ENCODE assay signal across 8 cellular contexts in genomic region chr15:51681303-51681963, GRCh38. TPM values are rescaled to one million over a fixed set of nuclear protein-coding genes. Genes with fewer than 3 reads are reported as not detected.
DNase-seq lines count a peak whose midpoint lies in the region; ATAC-seq lines count a peak whose summit lies in the region.

Gene SCG3 (plus strand): TSS chr15:51681503. CDS start chr15:51681756, 253 bp downstream.

- H3K27ac Mint-ChIP-seq in immature natural killer cell: no peak within 1 kb of the TSS

- H3K27me3 Mint-ChIP-seq in immature natural killer cell (ENCODE audit: low read depth in 3 of 3): peaks cover 12 to 19% (median 14%) of the 10 kb centered on the region in 3 donors

- peak; percentile 64 for DNase-seq in GM03348 (ENCODE audit: low spot score)
- DNase-seq in NCI-H1930 (lab: John Stamatoyannopoulos, UW): peak; percentile 53 to 59
- peak; percentile 63 for DNase-seq in activated CD4-positive, CD25-positive, alpha-beta regulatory T cell treated with anti-CD3 and anti-CD28 coated beads, Interleukin-2, amount 50 U/mL, for 72 hours
- peak; percentile 31 for DNase-seq in central memory CD4-positive, alpha-beta T cell
- peak; percentile 23 to 26 (median 24) for DNase-seq in immature natural killer cell

- H3K9ac ChIP-seq in skeletal muscle satellite cell (ENCODE audit: low read depth, low read length): no peak within 1 kb of the TSS

- H3K4me3 Mint-ChIP-seq in immature natural killer cell: peak within 1 kb of the TSS in 1 of 5 donors; percentile 12

- peaks cover 0 to 2% of the 10 kb centered on the region in 2 donors for H3K4me1 Mint-ChIP-seq in immature natural killer cell

- no peaks in the 10 kb centered on the region for H3K36me3 ChIP-seq in skeletal muscle satellite cell (ENCODE audit: insufficient read depth, low read length)

- peak within 1 kb of the TSS; percentile 62 for H3K4me2 ChIP-seq in skeletal muscle satellite cell (ENCODE audit: low read length)

- peaks cover 0 to 4% (median 0%) of the 10 kb centered on the region in 6 donors for H3K9me3 Mint-ChIP-seq in immature natural killer cell

- ATAC-seq in GM18858 (IDR thresholded peaks at IDR 0.05; ENCODE audit: unreplicated experiment) (no peak), HG03135 (IDR thresholded peaks at IDR 0.05; ENCODE audit: unreplicated experiment) (no peak)

- H3K36me3 Mint-ChIP-seq in immature natural killer cell: no peaks in the 10 kb centered on the region

- peaks cover 29% of the 10 kb centered on the region for H3K27me3 ChIP-seq in skeletal muscle satellite cell (ENCODE audit: control insufficient read depth, insufficient read depth, low read length)

- H3K4me1 ChIP-seq in skeletal muscle satellite cell (ENCODE audit: control insufficient read depth, insufficient read depth, low read length): no peaks in the 10 kb centered on the region

- no peaks in the 10 kb centered on the region for H3K9me3 ChIP-seq in skeletal muscle satellite cell (replicated peaks; ENCODE audit: low read length)

- no peak within 1 kb of the TSS for H3K4me3 ChIP-seq in skeletal muscle satellite cell (ENCODE audit: low read length)

RNA-seq across cellular contexts. Expression of gene SCG3, which starts in this region (rescaled TPM):
- polyA plus RNA-seq in immature natural killer cell: not detected
- not detected in 2 replicates for total RNA-seq in skeletal muscle satellite cell (2012; rRNA removed)

Comparison
In these comparisons a context has a peak if more than half of its experiments do, and no peak if none do; other contexts are left out.
1. Peak in DNase-seq in immature natural killer cell; RNA of the gene not detected or under 1 TPM.